In genomic region chr7:116824449-116824848, GRCh38 we compare ENCODE assay signal across 1 cellular context.
A peak's percentile ranks its signal among the peaks of the same experiment; 100 is the strongest.
TF ChIP-seq lines count a peak whose summit lies in the region.

No MANE protein-coding gene starts in this region.

TF ChIP-seq in GM12878, 131 proteins besides CTCF, POLR2A, EP300 and RAD21 (continued from another document):
- TF ChIP-seq MEF2A (IDR thresholded peaks at IDR 0.05; ENCODE audit: insufficient read depth, low read depth, low read length) (peak; percentile 54; the same call in 1 of the 2 replicates), DPF2 (IDR thresholded peaks at IDR 0.05) (no peak), RAD51 (IDR thresholded peaks at IDR 0.05) (no peak), NFXL1 (IDR thresholded peaks at IDR 0.05; ENCODE audit: borderline replicate concordance) (no peak), CUX1 (IDR thresholded peaks at IDR 0.05; ENCODE audit: insufficient replicate concordance, low read depth, low read length) (no peak), EGR1 (IDR thresholded peaks at IDR 0.05; ENCODE audit: borderline replicate concordance in 1 of 2, low read depth in 2 of 2, low read length in 2 of 2) (no peak), CHD2 (IDR thresholded peaks at IDR 0.05; ENCODE audit: borderline replicate concordance, low read depth, low read length) (no peak), SMAD1 (IDR thresholded peaks at IDR 0.05; ENCODE audit: low read depth, partially characterized antibody) (no peak), TCF7 (IDR thresholded peaks at IDR 0.05; ENCODE audit: borderline replicate concordance) (no peak), KAT2A (conservative IDR thresholded peaks at IDR 0.05; ENCODE audit: control insufficient read depth, low read depth, low read length) (no peak), RB1 (IDR thresholded peaks at IDR 0.05; ENCODE audit: borderline replicate concordance) (no peak)
